ENCODE assay signal across 17 cellular contexts in genomic region chr17:83127431-83128160, GRCh38. TPM values are rescaled to one million over a fixed set of nuclear protein-coding genes. Genes with fewer than 3 reads are reported as not detected.
A peak's percentile ranks its signal among the peaks of the same experiment; 100 is the strongest.
DNase-seq lines count a peak whose midpoint lies in the region; ATAC-seq and TF ChIP-seq lines count a peak whose summit lies in the region.
"Had no signal": no experiment of that assay in that cellular context is flagged by ENCODE, and none has a peak within 500 bp of the region (broad histone marks: within the 10 kb centered on the region; RNA-seq: fewer than 3 reads in every experiment).

No MANE protein-coding gene starts in this region.

- no peak overlapping the region for H3K18ac ChIP-seq in H9 (ENCODE audit: insufficient read length, low read depth, low read length)

- no peak overlapping the region for H2BK20ac ChIP-seq in H9 (ENCODE audit: low read depth, low read length, poor library complexity, severe bottlenecking)

- H3K4ac ChIP-seq in H9 (ENCODE audit: low read depth, low read length) = no peak overlapping the region

- H2AFZ ChIP-seq in H9 (ENCODE audit: low read length) = no peak overlapping the region

- WGBS in H9 (ENCODE audit: extremely low coverage, insufficient read length, low lambda C conversion rate) = no CpG with 5 or more reads among the region's 16 CpGs

- no peaks in the 10 kb centered on the region for H3K79me1 ChIP-seq in H9 (ENCODE audit: insufficient read depth, low read depth, low read length, poor library complexity, severe bottlenecking)

- no peak overlapping the region for H3K4me2 ChIP-seq in H9 (ENCODE audit: insufficient read depth, insufficient read length, low read length)

- intact Hi-C loops in posterior vena cava (cut with DNase I) = no loop called here

- no peaks in the 10 kb centered on the region for H4K20me1 ChIP-seq in H9 (ENCODE audit: control insufficient read depth, insufficient read depth, insufficient read length)

- no peak for TF ChIP-seq CTCF in H9 (conservative IDR thresholded peaks at IDR 0.05)
- no peak for TF ChIP-seq CTCF in glutamatergic neuron (IDR thresholded peaks at IDR 0.05; ENCODE audit: partially characterized antibody, unreplicated experiment)

- H4K5ac ChIP-seq in H9 (ENCODE audit: insufficient read length, low read depth, low read length) = no peak overlapping the region

- H4K8ac ChIP-seq in H9 (replicated peaks; ENCODE audit: insufficient read length, low read depth, low read length) = no peak overlapping the region

- H4K91ac ChIP-seq in H9 (ENCODE audit: insufficient read length, low read depth, low read length) = no peak overlapping the region

- no peak overlapping the region for H3K23ac ChIP-seq in H9 (ENCODE audit: insufficient read length, low read depth, low read length)

- no peak overlapping the region for H2BK12ac ChIP-seq in H9 (ENCODE audit: insufficient read length, low read depth, low read length)

- H3K27ac Mint-ChIP-seq in H9 (peak overlapping the region in 1 of 3 experiments; percentile 35; a peak in 1 of 7 replicates), glutamatergic neuron (ENCODE audit: unreplicated experiment) (no peak overlapping the region)

- H3K9me3 ChIP-seq in H9 (ENCODE audit: control insufficient read depth, low read depth, low read length) = no peaks in the 10 kb centered on the region

- no peak overlapping the region for H2AK5ac ChIP-seq in H9 (ENCODE audit: insufficient read length, low read length)

- peaks cover 29% of the 10 kb centered on the region for H3K27me3 Mint-ChIP-seq in activated T-cell treated with anti-CD3 and anti-CD28 coated beads, Interleukin-2, amount 50 U/mL, for 4 hours (ENCODE audit: low read depth)
- H3K27me3 Mint-ChIP-seq in H9 (ENCODE audit: low read depth) (peaks cover 25% of the 10 kb centered on the region), glutamatergic neuron (ENCODE audit: unreplicated experiment) (peaks cover 4% of the 10 kb centered on the region)

- no peak for ATAC-seq in activated T-cell treated with anti-CD3 and anti-CD28 coated beads, Interleukin-2, amount 50 U/mL, for 4 hours

- H2BK15ac ChIP-seq in H9 (ENCODE audit: low read depth, low read length) = no peak overlapping the region; the same call in 1 of the 2 replicates

- no peak overlapping the region for H3K27ac ChIP-seq in H9 (ENCODE audit: insufficient read length, low read depth, low read length)
- H3K27ac ChIP-seq: 22Rv1, C4-2B had no signal

- peaks cover under 1% of the 10 kb centered on the region; the same call in 1 of the 2 replicates for H3K4me1 ChIP-seq in H9 (ENCODE audit: insufficient read depth, low read length)

- DNase-seq in activated T-cell treated with anti-CD3 and anti-CD28 coated beads, Interleukin-2, amount 50 U/mL, for 1 hour = peak; percentile 10
- DNase-seq in activated T-cell treated with anti-CD3 and anti-CD28 coated beads, Interleukin-2, amount 50 U/mL, for 4 hours = no peak
- peak; percentile 21 for DNase-seq in H9
- peak; percentile 19 for DNase-seq in glutamatergic neuron
- DNase-seq in posterior vena cava (ENCODE audit: low spot score) = peak; percentile 73
- no peak for DNase-seq in stimulated activated CD4-positive, alpha-beta T cell treated with anti-CD3 and anti-CD28 coated beads, Interleukin-4, amount 100 ng/mL, for 24 hours
- DNase-seq in NAMALWA (ENCODE audit: low spot score) = no peak
- DNase-seq in NCI-H524 treated with DMSO at 0.1 percent for 48 hours (lab: John Stamatoyannopoulos, UW) = no peak
- DNase-seq: AML-193, DMS79 treated with DMSO at 0.1 percent for 48 hours, KBM-7, NCI-H1105 treated with DMSO at 0.1 percent for 48 hours, NCI-H1694, NCI-H774, RPMI8226 had no signal

- H3K14ac ChIP-seq in H9 (ENCODE audit: insufficient read depth, low read length) = no peak overlapping the region

- no peak overlapping the region for H3K9ac ChIP-seq in H9 (ENCODE audit: extremely low read depth, insufficient read length, low read length)

- H3K23me2 ChIP-seq in H9 (ENCODE audit: insufficient read length, low read depth, low read length, poor library complexity, severe bottlenecking) = no peaks in the 10 kb centered on the region

- peaks cover 16% of the 10 kb centered on the region for H3K4me1 Mint-ChIP-seq in activated T-cell treated with anti-CD3 and anti-CD28 coated beads, Interleukin-2, amount 50 U/mL, for 4 hours (ENCODE audit: low read depth)
- peaks cover 5% of the 10 kb centered on the region in 2 experiments for H3K4me1 Mint-ChIP-seq in H9
- no peaks in the 10 kb centered on the region for H3K4me1 Mint-ChIP-seq in glutamatergic neuron (ENCODE audit: low read depth, unreplicated experiment)

- H3K36me3 Mint-ChIP-seq in activated T-cell treated with anti-CD3 and anti-CD28 coated beads, Interleukin-2, amount 50 U/mL, for 4 hours (ENCODE audit: insufficient read depth) = no peaks in the 10 kb centered on the region
- no peaks in the 10 kb centered on the region; a peak in 1 of 7 replicates for H3K36me3 Mint-ChIP-seq in H9 (ENCODE audit: insufficient read depth in 1 of 3, low read depth in 3 of 3)
- H3K36me3 Mint-ChIP-seq in glutamatergic neuron (ENCODE audit: unreplicated experiment) = peaks cover 6% of the 10 kb centered on the region

- H3K4me3 Mint-ChIP-seq in activated T-cell treated with anti-CD3 and anti-CD28 coated beads, Interleukin-2, amount 50 U/mL, for 4 hours = no peak overlapping the region
- no peak overlapping the region for H3K4me3 Mint-ChIP-seq in H9
- no peak overlapping the region for H3K4me3 Mint-ChIP-seq in glutamatergic neuron (ENCODE audit: unreplicated experiment)

- no peak overlapping the region for H2BK5ac ChIP-seq in H9 (ENCODE audit: insufficient read length, low read length)

- H3K79me2 ChIP-seq in H9 (ENCODE audit: insufficient read depth, low read length) = no peaks in the 10 kb centered on the region

- no peaks in the 10 kb centered on the region; the same call in 1 of the 2 replicates for H3K27me3 ChIP-seq in H9 (ENCODE audit: insufficient read depth, low read length)

- no peaks in the 10 kb centered on the region for H3K9me3 Mint-ChIP-seq in activated T-cell treated with anti-CD3 and anti-CD28 coated beads, Interleukin-2, amount 50 U/mL, for 4 hours
- H3K9me3 Mint-ChIP-seq in H9 (peaks cover 0 to 4% of the 10 kb centered on the region in 2 experiments; a peak in 3 of 5 replicates), glutamatergic neuron (ENCODE audit: unreplicated experiment) (peaks cover 4% of the 10 kb centered on the region)

- H3T11ph ChIP-seq in H9 (ENCODE audit: low read length) = no peak overlapping the region

- H3K56ac ChIP-seq in H9 (ENCODE audit: insufficient read length, low read depth, low read length) = no peak overlapping the region

- H2BK120ac ChIP-seq in H9 (ENCODE audit: low read depth, low read length, poor library complexity, severe bottlenecking) = no peak overlapping the region

RNA-seq across cellular contexts. Expression of gene METRNL, which starts 48.2 kb away (rescaled TPM):
- 10 to 100 TPM; 12.1 to 26.2 (median 23.1) TPM for total RNA-seq in activated T-cell treated with anti-CD3 and anti-CD28 coated beads, Interleukin-2, amount 50 U/mL, for 4 hours
- 19.4 and 21.4 TPM in 2 replicates for total RNA-seq in H9 (2021)
- total RNA-seq in glutamatergic neuron (ENCODE audit: unreplicated experiment) = 47.1 TPM
- total RNA-seq in posterior vena cava = 100 to 1,000 TPM in 1 of 2 donors, 10 to 100 TPM in 1; 80.5 to 101 TPM

Comparison
In these comparisons a context has a peak if more than half of its experiments do, and no peak if none do; other contexts are left out.
1. DNase-seq: peak in activated T-cell treated with anti-CD3 and anti-CD28 coated beads, Interleukin-2, amount 50 U/mL, for 1 hour (single experiment), H9 (single experiment), glutamatergic neuron (single experiment) and posterior vena cava (single experiment); none in activated T-cell treated with anti-CD3 and anti-CD28 coated beads, Interleukin-2, amount 50 U/mL, for 4 hours (single experiment), stimulated activated CD4-positive, alpha-beta T cell treated with anti-CD3 and anti-CD28 coated beads, Interleukin-4, amount 100 ng/mL, for 24 hours (single experiment), NAMALWA (single experiment) and NCI-H524 treated with DMSO at 0.1 percent for 48 hours (single experiment).